In genomic region chr3:81758275-81758674, GRCh38 we compare ENCODE assay signal across 1 cellular context.
A peak's percentile ranks its signal among the peaks of the same experiment; 100 is the strongest.
TF ChIP-seq lines count a peak whose summit lies in the region.

No MANE protein-coding gene starts in this region.

TF ChIP-seq in HepG2, 621 proteins besides CTCF, POLR2A, EP300 and RAD21 (continued from another document):
- TF ChIP-seq RBM39 (IDR thresholded peaks at IDR 0.05; ENCODE audit: low read depth, low read length, poor library complexity, severe bottlenecking) = no peak
- no peak for TF ChIP-seq ZNF503 (CRISPR knock-in tag; IDR thresholded peaks at IDR 0.05)
- no peak for TF ChIP-seq ZNF776 (CRISPR knock-in tag; IDR thresholded peaks at IDR 0.05)
- TF ChIP-seq SNRNP70 (IDR thresholded peaks at IDR 0.05; ENCODE audit: low read depth, low read length) = no peak
- TF ChIP-seq ZNF746 (CRISPR knock-in tag; IDR thresholded peaks at IDR 0.05) = no peak
- no peak for TF ChIP-seq KDM4B (CRISPR knock-in tag; IDR thresholded peaks at IDR 0.05)
- peak; percentile 49; the same call in 1 of the 2 replicates for TF ChIP-seq HNF4A (CRISPR knock-in tag; IDR thresholded peaks at IDR 0.05)
- no peak for TF ChIP-seq HOMEZ (CRISPR knock-in tag; IDR thresholded peaks at IDR 0.05; ENCODE audit: low read depth)
- no peak for TF ChIP-seq ZNF121 (CRISPR knock-in tag; IDR thresholded peaks at IDR 0.05)
- no peak for TF ChIP-seq ZBTB34 (CRISPR knock-in tag; IDR thresholded peaks at IDR 0.05)
- TF ChIP-seq YEATS4 (CRISPR knock-in tag; IDR thresholded peaks at IDR 0.05; ENCODE audit: borderline replicate concordance) = no peak
- no peak for TF ChIP-seq RELA (CRISPR knock-in tag; IDR thresholded peaks at IDR 0.05)
- TF ChIP-seq RFXAP (CRISPR knock-in tag; IDR thresholded peaks at IDR 0.05; ENCODE audit: borderline replicate concordance) = no peak
- peak; percentile 51; the same call in 1 of the 2 replicates for TF ChIP-seq PBX2 (CRISPR knock-in tag; IDR thresholded peaks at IDR 0.05)
- TF ChIP-seq SAP130 (CRISPR knock-in tag; IDR thresholded peaks at IDR 0.05; ENCODE audit: low read depth) = peak; percentile 12; the same call in 1 of the 2 replicates
